ENCODE assay signal across 20 cellular contexts in the genomic region with DNA sequence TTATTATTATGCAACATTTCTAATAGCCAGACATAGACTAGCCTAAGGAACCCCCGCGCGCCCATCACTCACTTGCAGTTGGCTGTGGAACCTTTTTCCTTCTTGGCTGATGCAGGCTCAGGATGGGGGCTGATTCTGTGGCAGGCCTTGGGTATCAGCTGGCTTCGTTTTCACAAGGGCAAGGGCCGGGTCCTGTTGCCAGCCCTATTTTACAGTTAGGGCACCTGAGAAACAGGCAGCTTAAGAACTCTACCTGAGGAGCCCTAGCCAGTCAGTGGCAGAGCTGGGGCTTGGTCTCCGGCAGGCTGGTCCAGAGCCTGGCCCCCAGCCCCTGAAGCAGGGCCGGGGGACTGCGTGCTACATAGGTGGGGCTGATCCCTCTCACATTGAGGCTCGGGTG. TPM values are rescaled to one million over a fixed set of nuclear protein-coding genes. Genes with fewer than 3 reads are reported as not detected.
DNase-seq lines count a peak whose midpoint lies in the region; ATAC-seq and TF ChIP-seq lines count a peak whose summit lies in the region.
"Had no signal": no experiment of that assay in that cellular context is flagged by ENCODE, and none has a peak within 500 bp of the region (broad histone marks: within the 10 kb centered on the region; RNA-seq: fewer than 3 reads in every experiment).

No MANE protein-coding gene starts in this region.

- H3K4me1 ChIP-seq in RWPE2 (ENCODE audit: insufficient read depth, poor library complexity, severe bottlenecking) (no peaks in the 10 kb centered on the region), neuronal stem cell (ENCODE audit: control insufficient read depth in 2 of 2, insufficient read depth in 1 of 2, low read depth in 1 of 2, low read length in 2 of 2) (no peaks in the 10 kb centered on the region), esophagus squamous epithelium (no peaks in the 10 kb centered on the region)
- H3K4me1 ChIP-seq: Caco-2, HAP-1 had no signal

- no peak overlapping the region for H3K4me3 Mint-ChIP-seq in stimulated activated effector memory CD8-positive, alpha-beta T cell treated with anti-CD3 and anti-CD28 coated beads, Interleukin-12 subunit alpha, Interleukin-12 subunit beta, amount 100 ng/mL, for 72 hours
- H3K4me3 Mint-ChIP-seq: B cell; CD4-positive, CD25-positive, alpha-beta regulatory T cell; CD8-positive, alpha-beta T cell; HFFc6 had no signal

- H2BK15ac ChIP-seq in neuronal stem cell (ENCODE audit: low read length), result no peak overlapping the region

- H3K27ac ChIP-seq in RWPE2 (ENCODE audit: poor library complexity, severe bottlenecking), result no peak overlapping the region
- H3K27ac ChIP-seq in neuronal stem cell (replicated peaks; ENCODE audit: low read length), result no peak overlapping the region
- H3K27ac ChIP-seq in esophagus squamous epithelium, result no peak overlapping the region
- H3K27ac ChIP-seq: BLaER1, C4-2B had no signal

- H3K9me3 ChIP-seq in RWPE2 (ENCODE audit: severe bottlenecking) (no peaks in the 10 kb centered on the region), neuronal stem cell (replicated peaks in 1 of 2; ENCODE audit: control insufficient read depth in 2 of 2, insufficient read depth in 1 of 2, low read depth in 1 of 2, low read length in 2 of 2) (peaks cover 0 to 4% of the 10 kb centered on the region in 2 donors), esophagus squamous epithelium (no peaks in the 10 kb centered on the region)
- H3K9me3 ChIP-seq: BLaER1, Caco-2, HAP-1 had no signal

- DNase-seq in AG20443 (ENCODE audit: low spot score) (peak; percentile 5), RWPE2 (ENCODE audit: low spot score) (peak; percentile 35), neuronal stem cell (ENCODE audit: low spot score) (no peak), NCI-H1092 treated with DMSO at 0.1 percent for 48 hours (lab: John Stamatoyannopoulos, UW) (no peak), esophagus squamous epithelium (lab: John Stamatoyannopoulos, UW) (no peak)
- no peak for DNase-seq in stimulated activated effector memory CD8-positive, alpha-beta T cell treated with anti-CD3 and anti-CD28 coated beads, Interleukin-12 subunit alpha, Interleukin-12 subunit beta, amount 100 ng/mL, for 72 hours (ENCODE audit: low spot score in 2 of 2)
- DNase-seq: Caco-2; CD4-positive, CD25-positive, alpha-beta regulatory T cell; DMS153; DND-41; GOT3; HFFc6 had no signal

- H3K9me3 Mint-ChIP-seq in stimulated activated effector memory CD8-positive, alpha-beta T cell treated with anti-CD3 and anti-CD28 coated beads, Interleukin-12 subunit alpha, Interleukin-12 subunit beta, amount 100 ng/mL, for 72 hours, result peaks cover 4% of the 10 kb centered on the region
- H3K9me3 Mint-ChIP-seq: CD4-positive, CD25-positive, alpha-beta regulatory T cell; CD8-positive, alpha-beta T cell had no signal

- no peaks in the 10 kb centered on the region for H3K27me3 ChIP-seq in RWPE2 (ENCODE audit: insufficient read depth, poor library complexity, severe bottlenecking)
- no peaks in the 10 kb centered on the region for H3K27me3 ChIP-seq in neuronal stem cell (ENCODE audit: control insufficient read depth in 3 of 3, insufficient read depth in 3 of 3, low read depth in 1 of 3, low read length in 3 of 3)
- H3K27me3 ChIP-seq in esophagus squamous epithelium, result peaks cover 0 to 14% (median 0%) of the 10 kb centered on the region in 4 donors
- H3K27me3 ChIP-seq: BLaER1 had no signal

- TF ChIP-seq CTCF in RWPE2 (IDR thresholded peaks at IDR 0.05; ENCODE audit: poor library complexity, severe bottlenecking) (no peak), esophagus squamous epithelium (IDR thresholded peaks at IDR 0.05) (no peak)

- H3K36me3 ChIP-seq in RWPE2 (ENCODE audit: low read depth) (no peaks in the 10 kb centered on the region), neuronal stem cell (replicated peaks in 1 of 2; ENCODE audit: control insufficient read depth in 2 of 2, insufficient read depth in 2 of 2, low read length in 2 of 2) (peaks cover 0 to 7% of the 10 kb centered on the region in 2 donors), esophagus squamous epithelium (no peaks in the 10 kb centered on the region)
- H3K36me3 ChIP-seq: BLaER1, HAP-1 had no signal

- H4K8ac ChIP-seq in neuronal stem cell (ENCODE audit: low read depth, low read length), result no peak overlapping the region

- H3K4ac ChIP-seq in neuronal stem cell (ENCODE audit: low read length), result no peak overlapping the region

- H3K18ac ChIP-seq in neuronal stem cell (ENCODE audit: low read length), result no peak overlapping the region

- no peak for TF ChIP-seq POLR2A in esophagus squamous epithelium (IDR thresholded peaks at IDR 0.05)

- H3K36me3 Mint-ChIP-seq in stimulated activated effector memory CD8-positive, alpha-beta T cell treated with anti-CD3 and anti-CD28 coated beads, Interleukin-12 subunit alpha, Interleukin-12 subunit beta, amount 100 ng/mL, for 72 hours, result peaks cover 100% of the 10 kb centered on the region

- peak overlapping the region; percentile 95 for H3K27ac Mint-ChIP-seq in stimulated activated effector memory CD8-positive, alpha-beta T cell treated with anti-CD3 and anti-CD28 coated beads, Interleukin-12 subunit alpha, Interleukin-12 subunit beta, amount 100 ng/mL, for 72 hours
- H3K27ac Mint-ChIP-seq: B cell; CD4-positive, CD25-positive, alpha-beta regulatory T cell; CD8-positive, alpha-beta T cell; HFFc6 had no signal

- no CpG with 5 or more reads among the region's 9 CpGs for WGBS in neuronal stem cell (ENCODE audit: extremely low coverage in 2 of 2, insufficient read length in 2 of 2, insufficient replicate concordance in 1 of 2), 2 donors
- WGBS in esophagus squamous epithelium, 2 donors, result 81 to 86% methylated on average over 4 to 6 of the region's 9 CpGs

- no peak overlapping the region for H3K14ac ChIP-seq in neuronal stem cell (ENCODE audit: low read length)

- H3K4me2 ChIP-seq in neuronal stem cell (ENCODE audit: insufficient read depth, low read length, poor library complexity, severe bottlenecking), result no peak overlapping the region
- H3K4me2 ChIP-seq: BLaER1 had no signal

- no peaks in the 10 kb centered on the region for H3K79me1 ChIP-seq in neuronal stem cell (ENCODE audit: low read depth, low read length)

- H2AK5ac ChIP-seq in neuronal stem cell (ENCODE audit: low read depth, low read length), result peak overlapping the region; percentile 90

- H4K91ac ChIP-seq in neuronal stem cell (ENCODE audit: low read depth, low read length, poor library complexity), result no peak overlapping the region

- no peak overlapping the region for H2BK12ac ChIP-seq in neuronal stem cell (ENCODE audit: low read length)

- no peak overlapping the region for H2BK5ac ChIP-seq in neuronal stem cell (ENCODE audit: low read length)

- intact Hi-C loops in esophagus squamous epithelium (cut with DNase I), result no loop called here

- no peak overlapping the region for H3K9ac ChIP-seq in neuronal stem cell (ENCODE audit: low read depth, low read length, poor library complexity)
- H3K9ac ChIP-seq: BLaER1 had no signal

- no peak overlapping the region for H2AFZ ChIP-seq in neuronal stem cell (ENCODE audit: low read length)

- H3K4me3 ChIP-seq in RWPE2 (ENCODE audit: severe bottlenecking), result no peak overlapping the region
- H3K4me3 ChIP-seq in neuronal stem cell (ENCODE audit: low read length in 2 of 2), result no peak overlapping the region
- H3K4me3 ChIP-seq in esophagus squamous epithelium, result no peak overlapping the region
- H3K4me3 ChIP-seq: BLaER1, HAP-1 had no signal

- ATAC-seq in RWPE2 (ENCODE audit: low read depth), result no peak
- ATAC-seq in stimulated activated effector memory CD8-positive, alpha-beta T cell treated with anti-CD3 and anti-CD28 coated beads, Interleukin-12 subunit alpha, Interleukin-12 subunit beta, amount 100 ng/mL, for 72 hours, result no peak
- no peak for ATAC-seq in HG02938 (IDR thresholded peaks at IDR 0.05; ENCODE audit: unreplicated experiment)
- ATAC-seq: CD8-positive, alpha-beta T cell had no signal

- H2BK120ac ChIP-seq in neuronal stem cell (ENCODE audit: low read depth, low read length), result no peak overlapping the region

- H3K23ac ChIP-seq in neuronal stem cell (ENCODE audit: low read depth, low read length, poor library complexity), result no peak overlapping the region

- peaks cover 80% of the 10 kb centered on the region for H3K4me1 Mint-ChIP-seq in stimulated activated effector memory CD8-positive, alpha-beta T cell treated with anti-CD3 and anti-CD28 coated beads, Interleukin-12 subunit alpha, Interleukin-12 subunit beta, amount 100 ng/mL, for 72 hours
- H3K4me1 Mint-ChIP-seq: B cell had no signal

RNA-seq across cellular contexts. Expression of gene ADGRG5, which starts 28.7 kb away (rescaled TPM):
- polyA plus RNA-seq in neuronal stem cell (2013, experiment 1 of 2), result 1.7 TPM
- polyA plus RNA-seq in neuronal stem cell (2013, experiment 2 of 2), result 1.7 TPM
- 1 to 10 TPM in 2 of 4 donors, under 1 TPM in 2; 0.34 to 1.3 (median 0.91) TPM for total RNA-seq in esophagus squamous epithelium
- total RNA-seq: A172, A673, HFFc6 had no signal

RNA-seq across cellular contexts. Expression of gene CCDC102A, which starts 34.7 kb away (rescaled TPM):
- polyA plus RNA-seq in neuronal stem cell (2013, experiment 1 of 2), result 6.4 TPM
- 6.3 TPM for polyA plus RNA-seq in neuronal stem cell (2013, experiment 2 of 2)
- 10 to 100 TPM in 1 of 4 donors, 1 to 10 TPM in 3; 3.5 to 10.9 (median 6.9) TPM for total RNA-seq in esophagus squamous epithelium

RNA-seq across cellular contexts. Expression of gene ADGRG1, which starts 57.3 kb away (rescaled TPM):
- 127 TPM for polyA plus RNA-seq in neuronal stem cell (2013, experiment 1 of 2)
- polyA plus RNA-seq in neuronal stem cell (2013, experiment 2 of 2), result 124 TPM
- total RNA-seq in esophagus squamous epithelium, result 10 to 100 TPM; 37.0 to 65.5 (median 42.1) TPM

Comparison
In these comparisons a context has a peak if more than half of its experiments do, and no peak if none do; other contexts are left out.
1. DNase-seq: peak in AG20443 (single experiment) and RWPE2 (single experiment); none in neuronal stem cell (single experiment), stimulated activated effector memory CD8-positive, alpha-beta T cell treated with anti-CD3 and anti-CD28 coated beads, Interleukin-12 subunit alpha, Interleukin-12 subunit beta, amount 100 ng/mL, for 72 hours (0 of 2), NCI-H1092 treated with DMSO at 0.1 percent for 48 hours (single experiment) and esophagus squamous epithelium (single experiment).